ENCODE assay signal across 14 cellular contexts in genomic region chr21:44907225-44907965, GRCh38. TPM values are rescaled to one million over a fixed set of nuclear protein-coding genes. Genes with fewer than 3 reads are reported as not detected.
DNase-seq lines count a peak whose midpoint lies in the region; ATAC-seq and TF ChIP-seq lines count a peak whose summit lies in the region.
"Had no signal": no experiment of that assay in that cellular context is flagged by ENCODE, and none has a peak within 500 bp of the region (broad histone marks: within the 10 kb centered on the region; RNA-seq: fewer than 3 reads in every experiment).

No MANE protein-coding gene starts in this region.

- H3K4me1 ChIP-seq in right cardiac atrium (ENCODE audit: control insufficient read depth, insufficient read depth, low read length) (no peaks in the 10 kb centered on the region), transverse colon (peaks cover 10 to 35% (median 25%) of the 10 kb centered on the region in 4 donors), SK-N-SH (ENCODE audit: control insufficient read depth in 1 of 2, insufficient read depth in 2 of 2, low read depth in 1 of 2, low read length in 1 of 2) (peaks cover 5 to 17% of the 10 kb centered on the region in 2 experiments; a peak in 2 of 4 replicates), ovary (ENCODE audit: insufficient read depth) (peaks cover 5% of the 10 kb centered on the region)
- H3K4me1 ChIP-seq: uterus had no signal

- POLR2A ChIA-PET in activated CD8-positive, alpha-beta T cell treated with anti-CD3 and anti-CD28 coated beads, Interleukin-2, amount 10 ng/mL, durations not matched to agents 7 days and 5 days (lab: Charles Lee), result interaction anchor here (1.0 to 1.1 kb wide), 2 partner anchors 11 to 32 kb away, joined by 3 read pairs; no protein-coding TSS in a partner anchor
- POLR2A ChIA-PET in SK-N-SH (lab: Yijun Ruan, JAX), result no interaction called here

- no peak overlapping the region for H3K4me3 Mint-ChIP-seq in activated CD8-positive, alpha-beta T cell treated with anti-CD3 and anti-CD28 coated beads, Interleukin-2, amount 10 ng/mL, durations not matched to agents 7 days and 5 days
- H3K4me3 Mint-ChIP-seq in memory B cell, result peak overlapping the region; percentile 55

- no peaks in the 10 kb centered on the region for H4K20me1 ChIP-seq in SK-N-SH (ENCODE audit: insufficient read depth)

- in situ Hi-C loops in transverse colon (cut with MboI; ENCODE audit: low pct_ligation_motif_present in 1 of 4, low pct_unique_long_range_greater_than_20kb in 1 of 4, low sequenced_read_pairs in 3 of 4), result no loop called here

- no peak overlapping the region for H3K27ac ChIP-seq in right cardiac atrium (ENCODE audit: low read length)
- peak overlapping the region; percentile 15 to 82 (median 46) for H3K27ac ChIP-seq in transverse colon
- no peak overlapping the region for H3K27ac ChIP-seq in SK-N-SH (ENCODE audit: low read depth in 2 of 2, low read length in 1 of 2)
- no peak overlapping the region for H3K27ac ChIP-seq in ovary
- H3K27ac ChIP-seq: left ventricle myocardium inferior, uterus had no signal

- TF ChIP-seq CTCF in transverse colon (IDR thresholded peaks at IDR 0.05), result no peak
- TF ChIP-seq CTCF in SK-N-SH (IDR thresholded peaks at IDR 0.05), result no peak
- no peak for TF ChIP-seq CTCF in ovary (IDR thresholded peaks at IDR 0.05)

- H3K9me3 Mint-ChIP-seq in activated CD8-positive, alpha-beta T cell treated with anti-CD3 and anti-CD28 coated beads, Interleukin-2, amount 10 ng/mL, durations not matched to agents 7 days and 5 days (ENCODE audit: insufficient read depth), result no peaks in the 10 kb centered on the region
- no peaks in the 10 kb centered on the region for H3K9me3 Mint-ChIP-seq in memory B cell

- CTCF ChIA-PET in activated CD8-positive, alpha-beta T cell treated with anti-CD3 and anti-CD28 coated beads, Interleukin-2, amount 10 ng/mL, durations not matched to agents 7 days and 5 days (lab: Charles Lee), result interaction anchor here (1.2 kb wide), 1 partner anchor 105 kb away, joined by 3 read pairs; the partner anchor contains the start of gene UBE2G2
- CTCF ChIA-PET in SK-N-SH (lab: Yijun Ruan, JAX), result interaction anchor here (1.0 to 2.7 kb wide), 5 partner anchors 14 to 43 kb away, joined by 3 to 7 read pairs (median 5); no protein-coding TSS in a partner anchor

- H2AFZ ChIP-seq in SK-N-SH (ENCODE audit: low read depth), result no peak overlapping the region

- H3K36me3 Mint-ChIP-seq in activated CD8-positive, alpha-beta T cell treated with anti-CD3 and anti-CD28 coated beads, Interleukin-2, amount 10 ng/mL, durations not matched to agents 7 days and 5 days (ENCODE audit: low read depth), result peaks cover 72% of the 10 kb centered on the region
- peaks cover 24% of the 10 kb centered on the region for H3K36me3 Mint-ChIP-seq in memory B cell

- H3K79me2 ChIP-seq in SK-N-SH (ENCODE audit: insufficient read depth), result no peaks in the 10 kb centered on the region

- no peaks in the 10 kb centered on the region for H3K9me2 ChIP-seq in SK-N-SH

- H3F3A ChIP-seq in SK-N-SH (replicated peaks; ENCODE audit: insufficient read depth), result peaks cover 3% of the 10 kb centered on the region

- no peak overlapping the region for H3K9ac ChIP-seq in SK-N-SH

- intact Hi-C loops in right cardiac atrium (cut with DNase I) (no loop called here), Right ventricle myocardium superior (cut with DNase I) (no loop called here), transverse colon (cut with DNase I; ENCODE audit: low total_unique reads) (no loop called here), ovary (cut with DNase I) (no loop called here)

- DNase-seq in right cardiac atrium (peak in 2 of 3 donors; percentile 41 to 50), Right ventricle myocardium superior (no peak), memory B cell (ENCODE audit: low spot score in 2 of 2) (no peak), transverse colon (no peak), SK-N-SH (no peak), ovary (no peak)
- DNase-seq in activated CD8-positive, alpha-beta T cell treated with anti-CD3 and anti-CD28 coated beads, Interleukin-2, amount 10 ng/mL, durations not matched to agents 7 days and 5 days, result no peak
- DNase-seq: activated CD4-positive, alpha-beta T cell treated with anti-CD3 and anti-CD28 coated beads for 48 hours; left ventricle myocardium inferior; stimulated activated CD4-positive, alpha-beta T cell treated with anti-CD3 and anti-CD28 coated beads, Interleukin-15, amount 100 ng/mL, for 24 hours; uterus had no signal

- peak overlapping the region; percentile 20 for H3K27ac Mint-ChIP-seq in activated CD8-positive, alpha-beta T cell treated with anti-CD3 and anti-CD28 coated beads, Interleukin-2, amount 10 ng/mL, durations not matched to agents 7 days and 5 days
- peak overlapping the region; percentile 69 for H3K27ac Mint-ChIP-seq in memory B cell

- no peak for TF ChIP-seq RAD21 in SK-N-SH (IDR thresholded peaks at IDR 0.05; ENCODE audit: low read length)

- no peak for ATAC-seq in right cardiac atrium
- no peak for ATAC-seq in Right ventricle myocardium superior (ENCODE audit: poor library complexity)
- no peak for ATAC-seq in activated CD8-positive, alpha-beta T cell treated with anti-CD3 and anti-CD28 coated beads, Interleukin-2, amount 10 ng/mL, durations not matched to agents 7 days and 5 days
- peak; percentile 64 for ATAC-seq in memory B cell (ENCODE audit: low read depth)
- no peak for ATAC-seq in GM21717 (IDR thresholded peaks at IDR 0.05; ENCODE audit: unreplicated experiment)

- H3K27me3 Mint-ChIP-seq in activated CD8-positive, alpha-beta T cell treated with anti-CD3 and anti-CD28 coated beads, Interleukin-2, amount 10 ng/mL, durations not matched to agents 7 days and 5 days (ENCODE audit: low read depth), result no peaks in the 10 kb centered on the region
- no peaks in the 10 kb centered on the region for H3K27me3 Mint-ChIP-seq in memory B cell

- no peaks in the 10 kb centered on the region for H3K9me3 ChIP-seq in right cardiac atrium (ENCODE audit: control insufficient read depth, low read length)
- H3K9me3 ChIP-seq in transverse colon, result no peaks in the 10 kb centered on the region
- H3K9me3 ChIP-seq in SK-N-SH, result no peaks in the 10 kb centered on the region
- H3K9me3 ChIP-seq in ovary, result no peaks in the 10 kb centered on the region
- H3K9me3 ChIP-seq: heart right ventricle, left ventricle myocardium inferior, pancreas, uterus had no signal

- TF ChIP-seq EP300 in transverse colon (IDR thresholded peaks at IDR 0.05; ENCODE audit: low read depth) (no peak), SK-N-SH (IDR thresholded peaks at IDR 0.05; ENCODE audit: borderline replicate concordance in 1 of 2, low read depth in 1 of 2, low read length in 1 of 2) (no peak), ovary (IDR thresholded peaks at IDR 0.05) (no peak)

- no peak overlapping the region for H3K4me2 ChIP-seq in SK-N-SH

- TF ChIP-seq POLR2A in transverse colon (IDR thresholded peaks at IDR 0.05) (no peak), ovary (IDR thresholded peaks at IDR 0.05) (no peak)

- H3K27me3 ChIP-seq in right cardiac atrium (ENCODE audit: control insufficient read depth, insufficient read depth), result no peaks in the 10 kb centered on the region
- no peaks in the 10 kb centered on the region for H3K27me3 ChIP-seq in transverse colon
- H3K27me3 ChIP-seq in SK-N-SH (ENCODE audit: insufficient read depth), result no peaks in the 10 kb centered on the region; the same call in 1 of the 2 replicates
- no peaks in the 10 kb centered on the region for H3K27me3 ChIP-seq in ovary
- H3K27me3 ChIP-seq: pancreas, uterus had no signal

- peaks cover 47% of the 10 kb centered on the region for H3K4me1 Mint-ChIP-seq in activated CD8-positive, alpha-beta T cell treated with anti-CD3 and anti-CD28 coated beads, Interleukin-2, amount 10 ng/mL, durations not matched to agents 7 days and 5 days (ENCODE audit: low read depth)
- peaks cover 32% of the 10 kb centered on the region for H3K4me1 Mint-ChIP-seq in memory B cell

- H3K4me3 ChIP-seq in right cardiac atrium (ENCODE audit: low read length), result no peak overlapping the region
- H3K4me3 ChIP-seq in transverse colon, result no peak overlapping the region
- H3K4me3 ChIP-seq in SK-N-SH (ENCODE audit: low read depth in 2 of 2, low read length in 1 of 2), result no peak overlapping the region
- H3K4me3 ChIP-seq in ovary, result no peak overlapping the region
- H3K4me3 ChIP-seq: left ventricle myocardium inferior, pancreas, uterus had no signal

- 62% methylated on average over 16 of the region's 16 CpGs for WGBS in right cardiac atrium
- 61 to 64% methylated on average over 2 to 16 of the region's 16 CpGs for WGBS in transverse colon (ENCODE audit: low coverage in 1 of 2), 2 donors
- WGBS in SK-N-SH (ENCODE audit: low lambda C conversion rate), result 67% methylated on average over 5 of the region's 16 CpGs
- WGBS in ovary, 3 donors, result 30 to 43% (median 37%) methylated on average over 14 to 16 of the region's 16 CpGs

- no peaks in the 10 kb centered on the region for H3K36me3 ChIP-seq in transverse colon
- no peaks in the 10 kb centered on the region for H3K36me3 ChIP-seq in SK-N-SH (replicated peaks in 1 of 2; ENCODE audit: control insufficient read depth in 1 of 2, insufficient read depth in 2 of 2, low read length in 1 of 2)
- no peaks in the 10 kb centered on the region for H3K36me3 ChIP-seq in ovary
- H3K36me3 ChIP-seq: left ventricle myocardium inferior, pancreas, uterus had no signal

RNA-seq across cellular contexts. Expression of gene ITGB2, which starts 13.3 kb away (rescaled TPM):
- total RNA-seq in right cardiac atrium, result 10 to 100 TPM; 19.1 to 46.5 (median 33.7) TPM
- 11.9 TPM for polyA plus RNA-seq in right cardiac atrium
- total RNA-seq in Right ventricle myocardium superior, result 23.8 TPM
- total RNA-seq in activated CD8-positive, alpha-beta T cell treated with anti-CD3 and anti-CD28 coated beads, Interleukin-2, amount 10 ng/mL, durations not matched to agents 7 days and 5 days, result 100 to 1,000 TPM; 503 to 530 TPM
- 10 to 100 TPM; 14.2 to 32.4 (median 24.9) TPM for total RNA-seq in transverse colon
- 0.67 and 0.77 TPM in 2 replicates for polyA plus RNA-seq in SK-N-SH (2012; rRNA removed)
- 0.32 and 0.75 TPM in 2 replicates for polyA plus RNA-seq in SK-N-SH (2012; cell fraction: cytosol; rRNA removed)
- polyA plus RNA-seq in SK-N-SH (2012; cell fraction: nucleus; rRNA removed), result 2.0 TPM in 2 replicates
- 10 to 100 TPM in 6 of 7 donors, 1 to 10 TPM in 1; 9.6 to 58.3 (median 17.6) TPM for total RNA-seq in ovary
- polyA plus RNA-seq in ovary, result 10 to 100 TPM; 13.0 to 31.1 TPM

RNA-seq across cellular contexts. Expression of gene SLX9, which starts 32.4 kb away (rescaled TPM):
- total RNA-seq in right cardiac atrium, result 10 to 100 TPM; 19.2 to 26.5 (median 24.1) TPM
- 25.1 TPM for polyA plus RNA-seq in right cardiac atrium
- 77.4 TPM for total RNA-seq in Right ventricle myocardium superior
- 10 to 100 TPM; 56.6 to 60.4 TPM for total RNA-seq in activated CD8-positive, alpha-beta T cell treated with anti-CD3 and anti-CD28 coated beads, Interleukin-2, amount 10 ng/mL, durations not matched to agents 7 days and 5 days
- total RNA-seq in transverse colon, result 10 to 100 TPM in 3 of 4 donors, 1 to 10 TPM in 1; 8.1 to 46.0 (median 16.6) TPM
- 27.1 and 42.9 TPM in 2 replicates for polyA plus RNA-seq in SK-N-SH (2012; rRNA removed)
- polyA plus RNA-seq in SK-N-SH (2012; cell fraction: cytosol; rRNA removed), result 26.2 and 31.9 TPM in 2 replicates
- polyA plus RNA-seq in SK-N-SH (2012; cell fraction: nucleus; rRNA removed), result 27.3 and 39.5 TPM in 2 replicates
- total RNA-seq in ovary, result 10 to 100 TPM in 6 of 7 donors, 1 to 10 TPM in 1; 5.6 to 24.1 (median 17.2) TPM
- polyA plus RNA-seq in ovary, result 10 to 100 TPM in 1 of 2 donors, 1 to 10 TPM in 1; 5.6 to 14.0 TPM

RNA-seq across cellular contexts. Expression of gene PTTG1IP, which starts 33.9 kb away (rescaled TPM):
- total RNA-seq in right cardiac atrium, result 100 to 1,000 TPM; 192 to 206 (median 197) TPM
- 172 TPM for polyA plus RNA-seq in right cardiac atrium
- 133 TPM for total RNA-seq in Right ventricle myocardium superior
- 10 to 100 TPM; 54.9 to 55.2 TPM for total RNA-seq in activated CD8-positive, alpha-beta T cell treated with anti-CD3 and anti-CD28 coated beads, Interleukin-2, amount 10 ng/mL, durations not matched to agents 7 days and 5 days
- total RNA-seq in transverse colon, result 100 to 1,000 TPM; 157 to 552 (median 288) TPM
- 171 and 196 TPM in 2 replicates for polyA plus RNA-seq in SK-N-SH (2012; rRNA removed)
- 173 and 196 TPM in 2 replicates for polyA plus RNA-seq in SK-N-SH (2012; cell fraction: cytosol; rRNA removed)
- polyA plus RNA-seq in SK-N-SH (2012; cell fraction: nucleus; rRNA removed), result 113 and 135 TPM in 2 replicates
- 100 to 1,000 TPM; 133 to 226 (median 143) TPM for total RNA-seq in ovary
- polyA plus RNA-seq in ovary, result 100 to 1,000 TPM; 144 to 420 TPM

Comparison
In these comparisons a context has a peak if more than half of its experiments do, and no peak if none do; other contexts are left out.
1. DNase-seq: peak in right cardiac atrium (2 of 3); none in Right ventricle myocardium superior (single experiment), activated CD8-positive, alpha-beta T cell treated with anti-CD3 and anti-CD28 coated beads, Interleukin-2, amount 10 ng/mL, durations not matched to agents 7 days and 5 days (single experiment), memory B cell (0 of 2), transverse colon (single experiment), SK-N-SH (single experiment) and ovary (0 of 5).
2. H3K27ac ChIP-seq: peak in transverse colon (4 of 4); none in right cardiac atrium (single experiment), SK-N-SH (0 of 2) and ovary (0 of 2).
3. RNA of gene ITGB2, which starts 13.3 kb away (total RNA-seq): 503 to 530 TPM in activated CD8-positive, alpha-beta T cell treated with anti-CD3 and anti-CD28 coated beads, Interleukin-2, amount 10 ng/mL, durations not matched to agents 7 days and 5 days; 19.1 to 46.5 TPM in right cardiac atrium, 14.2 to 32.4 TPM in transverse colon, 23.8 TPM in Right ventricle myocardium superior (single experiment) and 9.6 to 58.3 TPM in ovary; every median in the first group is over 4 times any median in the second.